1 cellular context compared by ENCODE assay signal in the genomic region with DNA sequence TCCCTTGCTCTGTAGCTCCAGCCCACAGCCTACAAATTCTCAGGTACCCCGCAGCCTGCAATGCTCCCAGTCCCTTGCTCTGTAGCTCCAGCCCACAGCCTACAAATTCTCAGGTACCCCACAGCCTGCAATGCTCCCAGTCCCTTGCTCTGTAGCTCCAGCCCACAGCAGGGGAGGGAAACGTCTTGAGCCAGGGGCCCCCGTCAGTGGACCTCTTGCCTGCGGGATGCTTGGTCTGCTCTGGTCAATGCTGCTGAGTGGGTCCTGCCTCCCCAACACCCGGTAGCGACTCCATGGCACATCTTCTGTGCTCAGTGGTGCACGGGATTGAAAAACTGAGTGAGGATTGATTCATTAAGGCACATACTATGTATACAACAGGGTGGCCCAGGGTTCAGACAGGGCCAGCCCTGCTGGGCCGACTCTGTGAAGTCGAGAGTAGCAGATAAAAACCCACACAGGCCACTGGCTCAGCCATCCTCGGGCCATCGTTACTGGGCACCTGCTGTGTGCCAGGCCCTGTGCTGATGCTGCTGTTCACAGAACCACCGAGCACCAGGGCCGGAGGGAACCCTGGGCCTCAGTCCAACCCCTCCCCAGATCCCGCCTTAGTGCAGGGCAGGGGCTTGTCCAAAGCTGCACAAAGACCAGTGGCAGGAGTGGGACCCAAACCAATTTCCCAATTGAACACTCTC.
TF ChIP-seq lines count a peak whose summit lies in the region.

No MANE protein-coding gene starts in this region.

TF ChIP-seq in H1, 55 proteins besides CTCF, POLR2A, EP300 and RAD21:
- TF ChIP-seq TEAD4 (IDR thresholded peaks at IDR 0.05; ENCODE audit: low read depth, low read length) (no peak), YY1 (IDR thresholded peaks at IDR 0.05; ENCODE audit: low read depth, low read length) (no peak), RXRA (IDR thresholded peaks at IDR 0.05; ENCODE audit: insufficient read depth, low read depth, low read length) (no peak), BCL11A (IDR thresholded peaks at IDR 0.05; ENCODE audit: low read depth in 2 of 2, low read length in 2 of 2) (no peak), RNF2 (IDR thresholded peaks at IDR 0.05; ENCODE audit: borderline replicate concordance, low read depth, low read length, missing control alignments, poor library complexity, severe bottlenecking) (no peak), RFX5 (IDR thresholded peaks at IDR 0.05; ENCODE audit: borderline replicate concordance, low read depth, low read length) (no peak), MAFK (IDR thresholded peaks at IDR 0.05; ENCODE audit: low read depth, low read length) (no peak), SIRT6 (IDR thresholded peaks at IDR 0.05; ENCODE audit: low read length) (no peak)
- TF ChIP-seq, protein P1, sequence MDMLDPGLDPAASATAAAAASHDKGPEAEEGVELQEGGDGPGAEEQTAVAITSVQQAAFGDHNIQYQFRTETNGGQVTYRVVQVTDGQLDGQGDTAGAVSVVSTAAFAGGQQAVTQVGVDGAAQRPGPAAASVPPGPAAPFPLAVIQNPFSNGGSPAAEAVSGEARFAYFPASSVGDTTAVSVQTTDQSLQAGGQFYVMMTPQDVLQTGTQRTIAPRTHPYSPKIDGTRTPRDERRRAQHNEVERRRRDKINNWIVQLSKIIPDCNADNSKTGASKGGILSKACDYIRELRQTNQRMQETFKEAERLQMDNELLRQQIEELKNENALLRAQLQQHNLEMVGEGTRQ (IDR thresholded peaks at IDR 0.05; ENCODE audit: low read length), result no peak
- TF ChIP-seq, protein P2, sequence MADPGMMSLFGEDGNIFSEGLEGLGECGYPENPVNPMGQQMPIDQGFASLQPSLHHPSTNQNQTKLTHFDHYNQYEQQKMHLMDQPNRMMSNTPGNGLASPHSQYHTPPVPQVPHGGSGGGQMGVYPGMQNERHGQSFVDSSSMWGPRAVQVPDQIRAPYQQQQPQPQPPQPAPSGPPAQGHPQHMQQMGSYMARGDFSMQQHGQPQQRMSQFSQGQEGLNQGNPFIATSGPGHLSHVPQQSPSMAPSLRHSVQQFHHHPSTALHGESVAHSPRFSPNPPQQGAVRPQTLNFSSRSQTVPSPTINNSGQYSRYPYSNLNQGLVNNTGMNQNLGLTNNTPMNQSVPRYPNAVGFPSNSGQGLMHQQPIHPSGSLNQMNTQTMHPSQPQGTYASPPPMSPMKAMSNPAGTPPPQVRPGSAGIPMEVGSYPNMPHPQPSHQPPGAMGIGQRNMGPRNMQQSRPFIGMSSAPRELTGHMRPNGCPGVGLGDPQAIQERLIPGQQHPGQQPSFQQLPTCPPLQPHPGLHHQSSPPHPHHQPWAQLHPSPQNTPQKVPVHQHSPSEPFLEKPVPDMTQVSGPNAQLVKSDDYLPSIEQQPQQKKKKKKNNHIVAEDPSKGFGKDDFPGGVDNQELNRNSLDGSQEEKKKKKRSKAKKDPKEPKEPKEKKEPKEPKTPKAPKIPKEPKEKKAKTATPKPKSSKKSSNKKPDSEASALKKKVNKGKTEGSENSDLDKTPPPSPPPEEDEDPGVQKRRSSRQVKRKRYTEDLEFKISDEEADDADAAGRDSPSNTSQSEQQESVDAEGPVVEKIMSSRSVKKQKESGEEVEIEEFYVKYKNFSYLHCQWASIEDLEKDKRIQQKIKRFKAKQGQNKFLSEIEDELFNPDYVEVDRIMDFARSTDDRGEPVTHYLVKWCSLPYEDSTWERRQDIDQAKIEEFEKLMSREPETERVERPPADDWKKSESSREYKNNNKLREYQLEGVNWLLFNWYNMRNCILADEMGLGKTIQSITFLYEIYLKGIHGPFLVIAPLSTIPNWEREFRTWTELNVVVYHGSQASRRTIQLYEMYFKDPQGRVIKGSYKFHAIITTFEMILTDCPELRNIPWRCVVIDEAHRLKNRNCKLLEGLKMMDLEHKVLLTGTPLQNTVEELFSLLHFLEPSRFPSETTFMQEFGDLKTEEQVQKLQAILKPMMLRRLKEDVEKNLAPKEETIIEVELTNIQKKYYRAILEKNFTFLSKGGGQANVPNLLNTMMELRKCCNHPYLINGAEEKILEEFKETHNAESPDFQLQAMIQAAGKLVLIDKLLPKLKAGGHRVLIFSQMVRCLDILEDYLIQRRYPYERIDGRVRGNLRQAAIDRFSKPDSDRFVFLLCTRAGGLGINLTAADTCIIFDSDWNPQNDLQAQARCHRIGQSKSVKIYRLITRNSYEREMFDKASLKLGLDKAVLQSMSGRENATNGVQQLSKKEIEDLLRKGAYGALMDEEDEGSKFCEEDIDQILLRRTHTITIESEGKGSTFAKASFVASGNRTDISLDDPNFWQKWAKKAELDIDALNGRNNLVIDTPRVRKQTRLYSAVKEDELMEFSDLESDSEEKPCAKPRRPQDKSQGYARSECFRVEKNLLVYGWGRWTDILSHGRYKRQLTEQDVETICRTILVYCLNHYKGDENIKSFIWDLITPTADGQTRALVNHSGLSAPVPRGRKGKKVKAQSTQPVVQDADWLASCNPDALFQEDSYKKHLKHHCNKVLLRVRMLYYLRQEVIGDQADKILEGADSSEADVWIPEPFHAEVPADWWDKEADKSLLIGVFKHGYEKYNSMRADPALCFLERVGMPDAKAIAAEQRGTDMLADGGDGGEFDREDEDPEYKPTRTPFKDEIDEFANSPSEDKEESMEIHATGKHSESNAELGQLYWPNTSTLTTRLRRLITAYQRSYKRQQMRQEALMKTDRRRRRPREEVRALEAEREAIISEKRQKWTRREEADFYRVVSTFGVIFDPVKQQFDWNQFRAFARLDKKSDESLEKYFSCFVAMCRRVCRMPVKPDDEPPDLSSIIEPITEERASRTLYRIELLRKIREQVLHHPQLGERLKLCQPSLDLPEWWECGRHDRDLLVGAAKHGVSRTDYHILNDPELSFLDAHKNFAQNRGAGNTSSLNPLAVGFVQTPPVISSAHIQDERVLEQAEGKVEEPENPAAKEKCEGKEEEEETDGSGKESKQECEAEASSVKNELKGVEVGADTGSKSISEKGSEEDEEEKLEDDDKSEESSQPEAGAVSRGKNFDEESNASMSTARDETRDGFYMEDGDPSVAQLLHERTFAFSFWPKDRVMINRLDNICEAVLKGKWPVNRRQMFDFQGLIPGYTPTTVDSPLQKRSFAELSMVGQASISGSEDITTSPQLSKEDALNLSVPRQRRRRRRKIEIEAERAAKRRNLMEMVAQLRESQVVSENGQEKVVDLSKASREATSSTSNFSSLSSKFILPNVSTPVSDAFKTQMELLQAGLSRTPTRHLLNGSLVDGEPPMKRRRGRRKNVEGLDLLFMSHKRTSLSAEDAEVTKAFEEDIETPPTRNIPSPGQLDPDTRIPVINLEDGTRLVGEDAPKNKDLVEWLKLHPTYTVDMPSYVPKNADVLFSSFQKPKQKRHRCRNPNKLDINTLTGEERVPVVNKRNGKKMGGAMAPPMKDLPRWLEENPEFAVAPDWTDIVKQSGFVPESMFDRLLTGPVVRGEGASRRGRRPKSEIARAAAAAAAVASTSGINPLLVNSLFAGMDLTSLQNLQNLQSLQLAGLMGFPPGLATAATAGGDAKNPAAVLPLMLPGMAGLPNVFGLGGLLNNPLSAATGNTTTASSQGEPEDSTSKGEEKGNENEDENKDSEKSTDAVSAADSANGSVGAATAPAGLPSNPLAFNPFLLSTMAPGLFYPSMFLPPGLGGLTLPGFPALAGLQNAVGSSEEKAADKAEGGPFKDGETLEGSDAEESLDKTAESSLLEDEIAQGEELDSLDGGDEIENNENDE (IDR thresholded peaks at IDR 0.05; ENCODE audit: insufficient replicate concordance, low read length), result no peak
TF ChIP-seq in H1: peak in this region for 0.
